13 cellular contexts compared by ENCODE assay signal in genomic region chr5:36444582-36444999, GRCh38.
DNase-seq lines count a peak whose midpoint lies in the region; ATAC-seq, FAIRE-seq and TF ChIP-seq lines count a peak whose summit lies in the region.
"Had no signal": no experiment of that assay in that cellular context is flagged by ENCODE, and none has a peak within 500 bp of the region (broad histone marks: within the 10 kb centered on the region; RNA-seq: fewer than 3 reads in every experiment).

No MANE protein-coding gene starts in this region.

- no peak for TF ChIP-seq CTCF in K562 (IDR thresholded peaks at IDR 0.05 in 2 of 3, conservative IDR thresholded peaks at IDR 0.05 in 1 of 3; ENCODE audit: insufficient read depth in 2 of 3, low read depth in 1 of 3, low read length in 3 of 3)

- H4K20me1 ChIP-seq in K562 (replicated peaks; ENCODE audit: control insufficient read depth, insufficient read depth, low read length), result no peaks in the 10 kb centered on the region

- H2AFZ ChIP-seq in K562 (ENCODE audit: low read depth, low read length), result peak overlapping the region; percentile 66

- H3K27ac Mint-ChIP-seq in CD4-positive, alpha-beta memory T cell, result no peak overlapping the region
- H3K27ac Mint-ChIP-seq: activated T-helper 2 cell treated with anti-CD3 and anti-CD28 coated beads, Interferon-gamma antibody, Interleukin-2, Interleukin-4, amounts not matched to agents 10 μg/mL and 5 μg/mL and 100 μg/mL, durations not matched to agents 14 hours and 24 hours and 36 hours had no signal

- no peak for TF ChIP-seq RAD21 in K562 (CRISPR knock-in tag; conservative IDR thresholded peaks at IDR 0.05 in 1 of 2, IDR thresholded peaks at IDR 0.05 in 1 of 2)

- no peaks in the 10 kb centered on the region for H3K79me2 ChIP-seq in K562 (ENCODE audit: control insufficient read depth, insufficient read depth, low read length)

- in situ Hi-C loops in K562 (cut with MboI), result no loop called here

- POLR2A ChIA-PET in K562 (lab: Yijun Ruan, JAX), result interaction anchor here (0.5 to 1.0 kb wide), 2 partner anchors 9 to 309 kb away, joined by 3 to 4 read pairs; no protein-coding TSS in a partner anchor
- POLR2A ChIA-PET in CD4-positive, alpha-beta memory T cell (lab: Charles Lee; ENCODE audit: partially characterized antibody), result no interaction called here

- no peaks in the 10 kb centered on the region for H3K36me3 Mint-ChIP-seq in CD4-positive, alpha-beta memory T cell

- intact Hi-C loops in K562 (cut with micrococcal nuclease), result no loop called here
- intact Hi-C loops in left cardiac atrium (cut with DNase I), result no loop called here
- intact Hi-C loops in sciatic nerve (cut with DNase I), result no loop called here
- intact Hi-C loops in CD4-positive, alpha-beta memory T cell (cut with micrococcal nuclease), result no loop called here

- no peaks in the 10 kb centered on the region for H3K36me3 ChIP-seq in K562 (ENCODE audit: control insufficient read depth, insufficient read depth, low read length)
- H3K36me3 ChIP-seq in CD4-positive, alpha-beta memory T cell (ENCODE audit: insufficient read depth, low read length), result no peaks in the 10 kb centered on the region

- no peak overlapping the region for H3K27ac ChIP-seq in K562 (ENCODE audit: extremely low read depth, low read depth, low read length)
- H3K27ac ChIP-seq in CD4-positive, alpha-beta memory T cell (ENCODE audit: low read depth, low read length), result no peak overlapping the region

- no peak overlapping the region for H3K9ac ChIP-seq in K562 (ENCODE audit: insufficient read depth in 1 of 2, low read depth in 2 of 2, low read length in 2 of 2)

- H3K9me3 ChIP-seq in K562 (replicated peaks; ENCODE audit: control insufficient read depth, insufficient read depth, low read depth, low read length), result no peaks in the 10 kb centered on the region
- no peaks in the 10 kb centered on the region for H3K9me3 ChIP-seq in CD4-positive, alpha-beta memory T cell (ENCODE audit: control insufficient read depth in 1 of 2, low read length in 2 of 2)

- CTCF ChIA-PET in K562 (lab: Yijun Ruan, JAX; ENCODE audit: low intra/inter-chr PET ratio), result no interaction called here
- CTCF ChIA-PET in CD4-positive, alpha-beta memory T cell (lab: Charles Lee; ENCODE audit: partially characterized antibody), result no interaction called here

- DNase-seq in GM03348 (ENCODE audit: low spot score), result peak; percentile 80
- no peak for DNase-seq in K562 (ENCODE audit: extremely low read depth in 1 of 4, low spot score in 3 of 4)
- DNase-seq in left cardiac atrium, result peak; percentile 56
- peak; percentile 61 for DNase-seq in sciatic nerve (ENCODE audit: low spot score)
- no peak for DNase-seq in CD4-positive, alpha-beta memory T cell
- no peak for DNase-seq in NOMO-1 treated with dmso at 0.1 percent for 144 hours (lab: John Stamatoyannopoulos, UW; ENCODE audit: unreplicated experiment)
- no peak for DNase-seq in T-helper 9 cell
- DNase-seq: COR-L47, mesenchymal stem cell, NCI-H1048 had no signal

- H3K27me3 ChIP-seq in K562 (ENCODE audit: control insufficient read depth in 2 of 2, insufficient read depth in 2 of 2, low read length in 2 of 2), result no peaks in the 10 kb centered on the region
- H3K27me3 ChIP-seq in CD4-positive, alpha-beta memory T cell (ENCODE audit: insufficient read depth, low read length), result no peaks in the 10 kb centered on the region

- ATAC-seq in K562, result no peak
- ATAC-seq in left cardiac atrium, result peak; percentile 73 to 87
- ATAC-seq in sciatic nerve, result peak; percentile 83
- no peak for ATAC-seq in HG03196 (IDR thresholded peaks at IDR 0.05; ENCODE audit: unreplicated experiment)

- no peak for TF ChIP-seq EP300 in K562 (IDR thresholded peaks at IDR 0.05; ENCODE audit: low read length)

- no peak for FAIRE-seq in K562 (lab: Jason Lieb, UNC)
- FAIRE-seq: endometrium had no signal

- H3K9me3 Mint-ChIP-seq in CD4-positive, alpha-beta memory T cell, result no peaks in the 10 kb centered on the region
- H3K9me3 Mint-ChIP-seq: activated T-helper 2 cell treated with anti-CD3 and anti-CD28 coated beads, Interferon-gamma antibody, Interleukin-2, Interleukin-4, amounts not matched to agents 10 μg/mL and 5 μg/mL and 100 μg/mL, durations not matched to agents 14 hours and 24 hours and 36 hours had no signal

- H3K9me1 ChIP-seq in K562 (ENCODE audit: control insufficient read depth, insufficient read depth, low read length), result no peaks in the 10 kb centered on the region

- H3K27me3 Mint-ChIP-seq in CD4-positive, alpha-beta memory T cell, result peaks cover 2 to 5% of the 10 kb centered on the region in 2 donors

- no peak overlapping the region for H3K4me2 ChIP-seq in K562 (ENCODE audit: insufficient read depth, low read length)

- no peak overlapping the region for H3K4me3 Mint-ChIP-seq in CD4-positive, alpha-beta memory T cell

- WGBS in K562 (ENCODE audit: insufficient coverage, low coverage, missing lambda C conversion rate), result 77% methylated on average over 6 of the region's 6 CpGs

- no peak overlapping the region for H3K4me3 ChIP-seq in K562
- no peak overlapping the region for H3K4me3 ChIP-seq in CD4-positive, alpha-beta memory T cell (ENCODE audit: low read length in 2 of 2)

- H3K4me1 ChIP-seq in K562 (replicated peaks in 1 of 2; ENCODE audit: control insufficient read depth in 2 of 2, insufficient read depth in 2 of 2, low read length in 2 of 2), result peaks cover 30 to 42% of the 10 kb centered on the region in 2 experiments; a peak in 4 of 5 replicates
- no peaks in the 10 kb centered on the region for H3K4me1 ChIP-seq in CD4-positive, alpha-beta memory T cell (ENCODE audit: insufficient read depth, low read length)

- no peak for TF ChIP-seq POLR2A in K562 (conservative IDR thresholded peaks at IDR 0.05)

- BruUV-seq in K562 (replicated peaks; lab: Mats Ljungman, UMichigan), result no TSS peak

- no peaks in the 10 kb centered on the region for H3K4me1 Mint-ChIP-seq in CD4-positive, alpha-beta memory T cell

TF ChIP-seq in K562, 482 proteins besides CTCF, POLR2A, EP300 and RAD21:
- TF ChIP-seq TFAM (CRISPR knock-in tag; conservative IDR thresholded peaks at IDR 0.05) (no peak), CBX3 (IDR thresholded peaks at IDR 0.05; ENCODE audit: borderline replicate concordance in 1 of 2, low read length in 2 of 2) (no peak), SPI1 (IDR thresholded peaks at IDR 0.05; ENCODE audit: borderline replicate concordance, low read depth, low read length) (peak; percentile 87)

Comparison
In these comparisons a context has a peak if more than half of its experiments do, and no peak if none do; other contexts are left out.
1. DNase-seq: peak in GM03348 (single experiment), left cardiac atrium (single experiment) and sciatic nerve (single experiment); none in K562 (0 of 4), CD4-positive, alpha-beta memory T cell (0 of 5), NOMO-1 treated with dmso at 0.1 percent for 144 hours (single experiment) and T-helper 9 cell (single experiment).
2. ATAC-seq: peak in left cardiac atrium (2 of 2) and sciatic nerve (single experiment); none in K562 (single experiment) and HG03196 (single experiment).